8 cellular contexts compared by ENCODE assay signal in genomic region chr3:52456800-52457183, GRCh38. TPM values are rescaled to one million over a fixed set of nuclear protein-coding genes. Genes with fewer than 3 reads are reported as not detected.
A peak's percentile ranks its signal among the peaks of the same experiment; 100 is the strongest.
DNase-seq lines count a peak whose midpoint lies in the region; ATAC-seq and TF ChIP-seq lines count a peak whose summit lies in the region.

No MANE protein-coding gene starts in this region.

- intact Hi-C loops in activated CD4-positive, alpha-beta T cell treated with anti-CD3 and anti-CD28 coated beads, Interleukin-2, amount 10 ng/mL, durations not matched to agents 24 days and 14 days (cut with micrococcal nuclease): loop anchor here (2.0 to 10.0 kb wide), 3 partner anchors 80 to 232 kb away; partner anchors contain the start of genes GNL3, PBRM1, TLR9 and UQCC5

- H3K4me1 ChIP-seq in thoracic aorta (ENCODE audit: control insufficient read depth in 1 of 2, low read depth in 2 of 2): peaks cover 16 to 34% of the 10 kb centered on the region in 2 donors

- H3K36me3 ChIP-seq in kidney epithelial cell (ENCODE audit: control insufficient read depth, insufficient read depth, low read length): no peaks in the 10 kb centered on the region
- peaks cover 27% of the 10 kb centered on the region for H3K36me3 ChIP-seq in thoracic aorta

- ATAC-seq in activated naive CD8-positive, alpha-beta T cell treated with anti-CD3 and anti-CD28 coated beads, Interleukin-2, amount 50 U/mL, for 24 hours: no peak
- ATAC-seq in thoracic aorta (ENCODE audit: insufficient number of reproducible peaks, low FRiP score, low read depth) (no peak), HG03175 (IDR thresholded peaks at IDR 0.05; ENCODE audit: unreplicated experiment) (no peak), HG03457 (IDR thresholded peaks at IDR 0.05; ENCODE audit: unreplicated experiment) (no peak)

- peak overlapping the region; percentile 88 for H3K4me3 ChIP-seq in kidney epithelial cell (ENCODE audit: low read depth, low read length)
- peak overlapping the region; percentile 97 for H3K4me3 ChIP-seq in thoracic aorta

- peaks cover 28% of the 10 kb centered on the region for H3K4me1 Mint-ChIP-seq in activated CD4-positive, alpha-beta T cell treated with anti-CD3 and anti-CD28 coated beads, Interleukin-2, amount 10 ng/mL, durations not matched to agents 24 days and 14 days
- H3K4me1 Mint-ChIP-seq in activated naive CD8-positive, alpha-beta T cell treated with anti-CD3 and anti-CD28 coated beads, Interleukin-2, amount 50 U/mL, for 24 hours: peaks cover 41% of the 10 kb centered on the region

- no peaks in the 10 kb centered on the region for H3K27me3 Mint-ChIP-seq in activated CD4-positive, alpha-beta T cell treated with anti-CD3 and anti-CD28 coated beads, Interleukin-2, amount 10 ng/mL, durations not matched to agents 24 days and 14 days
- H3K27me3 Mint-ChIP-seq in activated naive CD8-positive, alpha-beta T cell treated with anti-CD3 and anti-CD28 coated beads, Interleukin-2, amount 50 U/mL, for 24 hours: no peaks in the 10 kb centered on the region

- H3K27me3 ChIP-seq in kidney epithelial cell (ENCODE audit: control insufficient read depth, insufficient read depth, low read length) (no peaks in the 10 kb centered on the region), thoracic aorta (replicated peaks; ENCODE audit: insufficient read depth) (no peaks in the 10 kb centered on the region)

- peak overlapping the region; percentile 89 for H3K27ac Mint-ChIP-seq in activated CD4-positive, alpha-beta T cell treated with anti-CD3 and anti-CD28 coated beads, Interleukin-2, amount 10 ng/mL, durations not matched to agents 24 days and 14 days
- H3K27ac Mint-ChIP-seq in activated naive CD8-positive, alpha-beta T cell treated with anti-CD3 and anti-CD28 coated beads, Interleukin-2, amount 50 U/mL, for 24 hours: peak overlapping the region; percentile 32

- H3K9me3 ChIP-seq in thoracic aorta: no peaks in the 10 kb centered on the region

- peaks cover 31% of the 10 kb centered on the region for H3K36me3 Mint-ChIP-seq in activated CD4-positive, alpha-beta T cell treated with anti-CD3 and anti-CD28 coated beads, Interleukin-2, amount 10 ng/mL, durations not matched to agents 24 days and 14 days (ENCODE audit: low read depth)
- peaks cover 14% of the 10 kb centered on the region for H3K36me3 Mint-ChIP-seq in activated naive CD8-positive, alpha-beta T cell treated with anti-CD3 and anti-CD28 coated beads, Interleukin-2, amount 50 U/mL, for 24 hours (ENCODE audit: low read depth)

- H3K9me3 Mint-ChIP-seq in activated CD4-positive, alpha-beta T cell treated with anti-CD3 and anti-CD28 coated beads, Interleukin-2, amount 10 ng/mL, durations not matched to agents 24 days and 14 days: no peaks in the 10 kb centered on the region
- H3K9me3 Mint-ChIP-seq in activated naive CD8-positive, alpha-beta T cell treated with anti-CD3 and anti-CD28 coated beads, Interleukin-2, amount 50 U/mL, for 24 hours: no peaks in the 10 kb centered on the region

- H3K4me3 Mint-ChIP-seq in activated CD4-positive, alpha-beta T cell treated with anti-CD3 and anti-CD28 coated beads, Interleukin-2, amount 10 ng/mL, durations not matched to agents 24 days and 14 days: peak overlapping the region; percentile 99
- peak overlapping the region; percentile 94 for H3K4me3 Mint-ChIP-seq in activated naive CD8-positive, alpha-beta T cell treated with anti-CD3 and anti-CD28 coated beads, Interleukin-2, amount 50 U/mL, for 24 hours

- no peak for TF ChIP-seq CTCF in kidney epithelial cell (IDR thresholded peaks at IDR 0.05; ENCODE audit: insufficient read depth, low read length, poor library complexity, severe bottlenecking)
- TF ChIP-seq CTCF in thoracic aorta (IDR thresholded peaks at IDR 0.05): no peak

- peak overlapping the region; percentile 94 to 96 for H3K27ac ChIP-seq in thoracic aorta

- no peak for DNase-seq in activated CD4-positive, alpha-beta T cell treated with anti-CD3 and anti-CD28 coated beads, Interleukin-2, amount 10 ng/mL, durations not matched to agents 24 days and 14 days
- DNase-seq in activated CD4-positive, alpha-beta T cell treated with anti-CD3 and anti-CD28 coated beads for 4 hours: no peak
- DNase-seq in activated naive CD8-positive, alpha-beta T cell treated with anti-CD3 and anti-CD28 coated beads, Interleukin-2, amount 50 U/mL, for 24 hours: no peak
- DNase-seq in kidney epithelial cell (ENCODE audit: low read depth) (no peak), thoracic aorta (ENCODE audit: low spot score) (no peak), NCI-H510A (lab: John Stamatoyannopoulos, UW) (no peak)

RNA-seq across cellular contexts. Expression of gene NISCH, which starts 1.4 kb away (rescaled TPM):
- 72.6 and 75.5 TPM in 2 replicates for total RNA-seq in activated CD4-positive, alpha-beta T cell treated with anti-CD3 and anti-CD28 coated beads, Interleukin-2, amount 10 ng/mL, durations not matched to agents 24 days and 14 days
- total RNA-seq in kidney epithelial cell (62.5 and 65.4 TPM in 2 replicates), thoracic aorta (100 to 1,000 TPM in 1 of 2 donors, 10 to 100 TPM in 1; 95.9 to 124 TPM)

RNA-seq across cellular contexts. Expression of gene TNNC1, which starts 3.0 kb away (rescaled TPM):
- total RNA-seq in activated CD4-positive, alpha-beta T cell treated with anti-CD3 and anti-CD28 coated beads, Interleukin-2, amount 10 ng/mL, durations not matched to agents 24 days and 14 days: 1.2 and 1.5 TPM in 2 replicates
- total RNA-seq in kidney epithelial cell (1.4 and 5.7 TPM in 2 replicates), thoracic aorta (1 to 10 TPM; 1.5 to 3.0 TPM)

RNA-seq across cellular contexts. Expression of gene SEMA3G, which starts 11.9 kb away (rescaled TPM):
- total RNA-seq in activated CD4-positive, alpha-beta T cell treated with anti-CD3 and anti-CD28 coated beads, Interleukin-2, amount 10 ng/mL, durations not matched to agents 24 days and 14 days: 0.05 and 0.21 TPM in 2 replicates
- total RNA-seq in kidney epithelial cell (0.21 TPM in 1 of 2 replicates, not detected in the other), thoracic aorta (10 to 100 TPM; 16.8 to 18.1 TPM)

RNA-seq across cellular contexts. Expression of gene STAB1, which starts 38.3 kb away (rescaled TPM):
- total RNA-seq in activated CD4-positive, alpha-beta T cell treated with anti-CD3 and anti-CD28 coated beads, Interleukin-2, amount 10 ng/mL, durations not matched to agents 24 days and 14 days: 0.07 TPM in 1 of 2 replicates, not detected in the other
- total RNA-seq in kidney epithelial cell (0.42 and 1.1 TPM in 2 replicates), thoracic aorta (100 to 1,000 TPM; 249 to 837 TPM)

RNA-seq across cellular contexts. Expression of gene PHF7, which starts 46.3 kb away (rescaled TPM):
- total RNA-seq in activated CD4-positive, alpha-beta T cell treated with anti-CD3 and anti-CD28 coated beads, Interleukin-2, amount 10 ng/mL, durations not matched to agents 24 days and 14 days: 10.6 and 10.8 TPM in 2 replicates
- total RNA-seq in kidney epithelial cell (3.1 and 3.9 TPM in 2 replicates), thoracic aorta (1 to 10 TPM; 5.9 to 7.6 TPM)

Comparison
In these comparisons a context has a peak if more than half of its experiments do, and no peak if none do; other contexts are left out.
1. RNA of gene SEMA3G, which starts 11.9 kb away (total RNA-seq): 16.8 to 18.1 TPM in thoracic aorta; 0.05 to 0.21 TPM in activated CD4-positive, alpha-beta T cell treated with anti-CD3 and anti-CD28 coated beads, Interleukin-2, amount 10 ng/mL, durations not matched to agents 24 days and 14 days and 0.21 TPM in kidney epithelial cell; every median in the first group is over 10 times any median in the second.